Comparison of ENCODE assay signal across 11 cellular contexts in the genomic region with DNA sequence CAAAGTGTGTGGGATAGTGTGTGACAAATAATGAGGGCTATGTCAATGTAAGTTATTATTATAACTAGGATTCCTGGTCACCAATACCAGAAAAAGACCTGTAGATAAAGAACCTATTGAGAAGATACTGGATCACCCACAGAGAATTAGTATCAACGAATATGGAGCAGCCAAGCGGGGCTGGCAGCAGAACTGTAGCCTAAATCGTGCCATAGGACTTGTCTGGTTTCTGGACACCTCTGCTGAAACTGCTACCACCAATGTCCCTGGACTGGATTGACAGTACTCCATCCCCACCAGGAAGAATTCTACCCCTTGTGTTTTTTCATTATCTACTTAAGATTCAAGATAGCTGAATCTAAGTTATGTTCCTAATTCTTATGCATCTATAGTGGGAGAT. TPM values are rescaled to one million over a fixed set of nuclear protein-coding genes. Genes with fewer than 3 reads are reported as not detected.
"Had no signal": no experiment of that assay in that cellular context is flagged by ENCODE, and none has a peak within 500 bp of the region (broad histone marks: within the 10 kb centered on the region; RNA-seq: fewer than 3 reads in every experiment).

No MANE protein-coding gene starts in this region.

- H3K4me3 ChIP-seq: GM23248, GM23338, HAP-1 had no signal

- H3K27ac ChIP-seq: GM23248 had no signal

- H3K9me3 ChIP-seq: HAP-1 had no signal

- H2AFZ ChIP-seq: GM23248, GM23338 had no signal

- H3K4me2 ChIP-seq: GM23338 had no signal

- FAIRE-seq: H1, H54 had no signal

- H3K36me3 ChIP-seq: HAP-1 had no signal

- DNase-seq: GM23248, GOT3, H7, H9, HCEC 1CT, HFFc6 had no signal

- H3K9ac ChIP-seq: GM23248 had no signal

- H3K4me1 ChIP-seq: HAP-1 had no signal

- ATAC-seq: GM23338, HCT116 had no signal

RNA-seq across cellular contexts. Expression of a gene that starts 30.3 kb away (rescaled TPM):
- total RNA-seq: GM23248, H9 had no signal
